In genomic region chr7:156063241-156063810, GRCh38 we compare ENCODE assay signal across 1 cellular context.
TF ChIP-seq lines count a peak whose summit lies in the region.

No MANE protein-coding gene starts in this region.

TF ChIP-seq in HepG2, 621 proteins besides CTCF, POLR2A, EP300 and RAD21:
- TF ChIP-seq AHDC1 (CRISPR knock-in tag; IDR thresholded peaks at IDR 0.05; ENCODE audit: borderline replicate concordance) (no peak), NBN (conservative IDR thresholded peaks at IDR 0.05) (no peak), ZNF124 (CRISPR knock-in tag; IDR thresholded peaks at IDR 0.05) (no peak), CREBL2 (CRISPR knock-in tag; IDR thresholded peaks at IDR 0.05; ENCODE audit: borderline replicate concordance) (no peak), ZNF746 (CRISPR knock-in tag; IDR thresholded peaks at IDR 0.05) (no peak), FOXM1 (CRISPR knock-in tag; IDR thresholded peaks at IDR 0.05) (no peak)
